Comparison of ENCODE assay signal across 10 cellular contexts in genomic region chr16:155031-155398, GRCh38. TPM values are rescaled to one million over a fixed set of nuclear protein-coding genes. Genes with fewer than 3 reads are reported as not detected.
DNase-seq lines count a peak whose midpoint lies in the region; TF ChIP-seq lines count a peak whose summit lies in the region.
"Had no signal": no experiment of that assay in that cellular context is flagged by ENCODE, and none has a peak within 500 bp of the region (broad histone marks: within the 10 kb centered on the region; RNA-seq: fewer than 3 reads in every experiment).

No MANE protein-coding gene starts in this region.

- peak overlapping the region; percentile 75 for H3K4me3 Mint-ChIP-seq in activated CD4-positive, alpha-beta T cell treated with anti-CD3 and anti-CD28 coated beads, Interleukin-2, amount 10 ng/mL, durations not matched to agents 24 days and 14 days

- peaks cover 12 to 32% (median 25%) of the 10 kb centered on the region in 3 donors for H3K27me3 ChIP-seq in skeletal muscle tissue (ENCODE audit: control insufficient read depth in 3 of 3, insufficient read depth in 3 of 3, low read length in 3 of 3)

- H3K4me1 ChIP-seq in skeletal muscle tissue (ENCODE audit: control insufficient read depth in 3 of 3, insufficient read depth in 3 of 3, low read length in 3 of 3) = peaks cover 4 to 10% (median 8%) of the 10 kb centered on the region in 3 donors

- DNase-seq in activated CD4-positive, alpha-beta T cell treated with anti-CD3 and anti-CD28 coated beads, Interleukin-2, amount 10 ng/mL, durations not matched to agents 24 days and 14 days = no peak
- no peak for DNase-seq in activated CD4-positive, alpha-beta T cell treated with anti-CD3 and anti-CD28 coated beads, Interleukin-2, amount 50 U/mL, for 48 hours
- no peak for DNase-seq in fibroblast of mammary gland (ENCODE audit: low read depth)
- DNase-seq in ecto neural progenitor cell (ENCODE audit: low spot score) = no peak
- DNase-seq in AML-193 (lab: John Stamatoyannopoulos, UW) = no peak
- DNase-seq in pons (ENCODE audit: low spot score) = no peak
- DNase-seq: cortex of kidney had no signal

- peaks cover 2% of the 10 kb centered on the region for H3K36me3 Mint-ChIP-seq in activated CD4-positive, alpha-beta T cell treated with anti-CD3 and anti-CD28 coated beads, Interleukin-2, amount 10 ng/mL, durations not matched to agents 24 days and 14 days (ENCODE audit: low read depth)

- no peaks in the 10 kb centered on the region for H3K9me3 ChIP-seq in skeletal muscle tissue (ENCODE audit: control insufficient read depth in 3 of 3, low read length in 3 of 3)
- H3K9me3 ChIP-seq: tibial nerve had no signal

- TF ChIP-seq CTCF in VCaP (conservative IDR thresholded peaks at IDR 0.05) = no peak
- TF ChIP-seq CTCF in fibroblast of mammary gland (conservative IDR thresholded peaks at IDR 0.05; ENCODE audit: control insufficient read depth, insufficient read depth, low read depth, low read length) = no peak

- peak overlapping the region; percentile 48 for H3K4me3 ChIP-seq in fibroblast of mammary gland (ENCODE audit: control insufficient read depth, low read depth, low read length)
- peak overlapping the region in 2 of 3 donors; percentile 51 to 67 for H3K4me3 ChIP-seq in skeletal muscle tissue (ENCODE audit: low read length in 3 of 3)

- H3K9me3 Mint-ChIP-seq in activated CD4-positive, alpha-beta T cell treated with anti-CD3 and anti-CD28 coated beads, Interleukin-2, amount 10 ng/mL, durations not matched to agents 24 days and 14 days = no peaks in the 10 kb centered on the region

- H3K27me3 Mint-ChIP-seq in activated CD4-positive, alpha-beta T cell treated with anti-CD3 and anti-CD28 coated beads, Interleukin-2, amount 10 ng/mL, durations not matched to agents 24 days and 14 days = peaks cover 43% of the 10 kb centered on the region

- H3K27ac ChIP-seq in VCaP = peak overlapping the region; percentile 24; the same call in 1 of the 2 replicates
- no peak overlapping the region for H3K27ac ChIP-seq in skeletal muscle tissue (ENCODE audit: low read depth, low read length)

- peaks cover 6% of the 10 kb centered on the region for H3K4me1 Mint-ChIP-seq in activated CD4-positive, alpha-beta T cell treated with anti-CD3 and anti-CD28 coated beads, Interleukin-2, amount 10 ng/mL, durations not matched to agents 24 days and 14 days

- no peak overlapping the region for H3K27ac Mint-ChIP-seq in activated CD4-positive, alpha-beta T cell treated with anti-CD3 and anti-CD28 coated beads, Interleukin-2, amount 10 ng/mL, durations not matched to agents 24 days and 14 days

- intact Hi-C loops in activated CD4-positive, alpha-beta T cell treated with anti-CD3 and anti-CD28 coated beads, Interleukin-2, amount 10 ng/mL, durations not matched to agents 24 days and 14 days (cut with micrococcal nuclease) = no loop called here

- H3K36me3 ChIP-seq in skeletal muscle tissue (ENCODE audit: control insufficient read depth in 3 of 3, insufficient read depth in 3 of 3, low read length in 3 of 3) = no peaks in the 10 kb centered on the region
- H3K36me3 ChIP-seq: tibial nerve had no signal

- peak overlapping the region in 1 of 3 donors; percentile 74 for H3K9ac ChIP-seq in skeletal muscle tissue (ENCODE audit: low read depth in 1 of 3, low read length in 3 of 3)

RNA-seq across cellular contexts. Expression of gene HBZ, which starts 2.6 kb away (rescaled TPM):
- not detected in 2 replicates for total RNA-seq in activated CD4-positive, alpha-beta T cell treated with anti-CD3 and anti-CD28 coated beads, Interleukin-2, amount 10 ng/mL, durations not matched to agents 24 days and 14 days
- 1.0 TPM for total RNA-seq in skeletal muscle tissue
- total RNA-seq: tibial nerve had no signal

RNA-seq across cellular contexts. Expression of gene HBM, which starts 10.8 kb away (rescaled TPM):
- total RNA-seq in activated CD4-positive, alpha-beta T cell treated with anti-CD3 and anti-CD28 coated beads, Interleukin-2, amount 10 ng/mL, durations not matched to agents 24 days and 14 days = not detected in 2 replicates
- total RNA-seq in skeletal muscle tissue = 151 TPM

RNA-seq across cellular contexts. Expression of gene NPRL3, which starts 16.5 kb away (rescaled TPM):
- total RNA-seq in activated CD4-positive, alpha-beta T cell treated with anti-CD3 and anti-CD28 coated beads, Interleukin-2, amount 10 ng/mL, durations not matched to agents 24 days and 14 days = 52.9 and 53.8 TPM in 2 replicates
- 12.5 TPM for total RNA-seq in skeletal muscle tissue

RNA-seq across cellular contexts. Expression of gene HBA2, which starts 17.7 kb away (rescaled TPM):
- 0.33 TPM in 1 of 2 replicates, not detected in the other for total RNA-seq in activated CD4-positive, alpha-beta T cell treated with anti-CD3 and anti-CD28 coated beads, Interleukin-2, amount 10 ng/mL, durations not matched to agents 24 days and 14 days
- total RNA-seq in skeletal muscle tissue = 5,761 TPM

RNA-seq across cellular contexts. Expression of gene HBA1, which starts 21.5 kb away (rescaled TPM):
- not detected in 2 replicates for total RNA-seq in activated CD4-positive, alpha-beta T cell treated with anti-CD3 and anti-CD28 coated beads, Interleukin-2, amount 10 ng/mL, durations not matched to agents 24 days and 14 days
- 2,922 TPM for total RNA-seq in skeletal muscle tissue
